ENCODE assay signal across 8 cellular contexts in genomic region chr18:45386256-45386655, GRCh38.
DNase-seq lines count a peak whose midpoint lies in the region; ATAC-seq and TF ChIP-seq lines count a peak whose summit lies in the region.

No MANE protein-coding gene starts in this region.

- no peaks in the 10 kb centered on the region for H3K9me3 ChIP-seq in ovary

- no peaks in the 10 kb centered on the region for H3K27me3 ChIP-seq in ovary

- intact Hi-C loops in ovary (cut with DNase I), result no loop called here

- no peaks in the 10 kb centered on the region for H3K36me3 ChIP-seq in ovary

- no peak for ATAC-seq in omental fat pad (ENCODE audit: low FRiP score)

- TF ChIP-seq CTCF in epithelial cell of esophagus (IDR thresholded peaks at IDR 0.05; ENCODE audit: insufficient read depth, low read depth, low read length, missing control alignments), result peak; percentile 77
- no peak for TF ChIP-seq CTCF in ovary (IDR thresholded peaks at IDR 0.05)
- TF ChIP-seq CTCF in omental fat pad (IDR thresholded peaks at IDR 0.05), result no peak

- WGBS in ovary, 3 donors, result 63 to 73% (median 72%) methylated on average over 5 of the region's 5 CpGs

- H3K4me3 ChIP-seq in epithelial cell of esophagus (ENCODE audit: low read length) (no peak overlapping the region), ovary (no peak overlapping the region)

- no peak overlapping the region for H3K27ac ChIP-seq in ovary

- DNase-seq in activated CD4-positive, alpha-beta T cell treated with anti-CD3 and anti-CD28 coated beads for 48 hours, result peak; percentile 15
- no peak for DNase-seq in activated CD4-positive, alpha-beta T cell treated with anti-CD3 and anti-CD28 coated beads, Interleukin-2, amount 50 U/mL, for 4 hours
- peak; percentile 3 for DNase-seq in NCI-H526 treated with DMSO at 0.1 percent for 48 hours (lab: John Stamatoyannopoulos, UW)
- peak; percentile 67 for DNase-seq in epithelial cell of esophagus (ENCODE audit: low read depth)
- peak in 3 of 5 donors; percentile 16 to 49 (median 31) for DNase-seq in ovary
- DNase-seq in mesenteric fat pad (ENCODE audit: low spot score), result no peak
- DNase-seq in omental fat pad (ENCODE audit: low spot score), result no peak
- no peak for DNase-seq in T1000 (lab: John Stamatoyannopoulos, UW)

- TF ChIP-seq EP300 in ovary (IDR thresholded peaks at IDR 0.05), result no peak

- no peak for TF ChIP-seq POLR2A in ovary (IDR thresholded peaks at IDR 0.05)

- H3K4me1 ChIP-seq in ovary (ENCODE audit: insufficient read depth), result no peaks in the 10 kb centered on the region

Comparison
In these comparisons a context has a peak if more than half of its experiments do, and no peak if none do; other contexts are left out.
1. DNase-seq: peak in activated CD4-positive, alpha-beta T cell treated with anti-CD3 and anti-CD28 coated beads for 48 hours (single experiment), NCI-H526 treated with DMSO at 0.1 percent for 48 hours (single experiment), epithelial cell of esophagus (single experiment) and ovary (3 of 5); none in activated CD4-positive, alpha-beta T cell treated with anti-CD3 and anti-CD28 coated beads, Interleukin-2, amount 50 U/mL, for 4 hours (0 of 2), mesenteric fat pad (single experiment), omental fat pad (single experiment) and T1000 (single experiment).